12 cellular contexts compared by ENCODE assay signal in the genomic region with DNA sequence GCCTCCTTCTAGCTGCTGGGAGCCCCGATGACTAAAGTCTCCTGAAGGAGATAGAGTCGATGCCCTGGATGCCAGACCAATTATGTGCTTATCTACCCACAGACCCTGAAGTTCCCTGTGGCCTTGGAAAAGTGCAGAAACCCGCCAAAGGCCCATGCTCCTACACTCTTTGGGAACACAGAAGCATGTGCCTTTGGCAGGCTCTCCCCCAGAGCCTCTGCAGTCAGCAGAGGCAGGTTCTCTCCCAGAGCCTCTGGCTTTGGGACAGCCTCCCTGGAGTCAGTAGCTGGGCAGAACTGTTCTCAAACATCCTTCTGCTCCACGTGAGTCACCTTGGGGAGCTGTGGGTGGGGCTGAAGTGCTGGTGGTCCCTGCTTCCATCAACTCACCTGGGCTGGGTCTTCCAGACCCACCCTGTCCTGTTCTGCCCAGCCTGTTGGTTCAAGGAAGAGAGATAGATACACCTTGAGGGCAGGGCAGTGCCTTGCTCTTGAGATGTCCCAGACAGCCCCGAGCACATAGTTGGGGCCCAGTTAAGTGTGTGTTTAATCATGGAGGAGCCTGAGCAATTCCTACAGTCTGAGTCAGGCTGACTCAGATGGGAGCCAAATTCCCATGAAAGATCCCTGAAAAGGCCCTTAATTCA. TPM values are rescaled to one million over a fixed set of nuclear protein-coding genes. Genes with fewer than 3 reads are reported as not detected.
DNase-seq lines count a peak whose midpoint lies in the region; ATAC-seq, FAIRE-seq and TF ChIP-seq lines count a peak whose summit lies in the region.
"Had no signal": no experiment of that assay in that cellular context is flagged by ENCODE, and none has a peak within 500 bp of the region (broad histone marks: within the 10 kb centered on the region; RNA-seq: fewer than 3 reads in every experiment).

No MANE protein-coding gene starts in this region.

- H2AFZ ChIP-seq in HCT116 (ENCODE audit: low read depth, low read length, poor library complexity, severe bottlenecking) (no peak overlapping the region), neural progenitor cell (replicated peaks) (no peak overlapping the region)

- H3K79me2 ChIP-seq in HCT116 (ENCODE audit: insufficient read depth, low read length) (peaks cover 17% of the 10 kb centered on the region), neural progenitor cell (ENCODE audit: low read depth) (peaks cover 15% of the 10 kb centered on the region)

- peak overlapping the region; percentile 49 for H3K9ac ChIP-seq in HCT116 (ENCODE audit: low read length)
- no peak overlapping the region for H3K9ac ChIP-seq in neural progenitor cell

- H3K9me3 ChIP-seq in HCT116 (ENCODE audit: control insufficient read depth in 1 of 2, insufficient read depth in 1 of 2, low read depth in 1 of 2, low read length in 2 of 2) (no peaks in the 10 kb centered on the region), small intestine (ENCODE audit: control insufficient read depth, low read depth) (no peaks in the 10 kb centered on the region), neural progenitor cell (ENCODE audit: low read depth) (no peaks in the 10 kb centered on the region)
- H3K9me3 ChIP-seq: uterus had no signal

- H3K36me3 Mint-ChIP-seq in activated T-helper 17 cell treated with anti-CD3 and anti-CD28 coated beads, Interleukin-2, amount 50 U/mL, for 72 hours (ENCODE audit: low read depth) = peaks cover 6% of the 10 kb centered on the region
- no peaks in the 10 kb centered on the region for H3K36me3 Mint-ChIP-seq in neural progenitor cell

- H3K27ac ChIP-seq in HCT116 (ENCODE audit: low read depth, low read length) (peak overlapping the region; percentile 42; the same call in 1 of the 2 replicates), small intestine (ENCODE audit: low read depth in 1 of 2, low read length in 1 of 2) (peak overlapping the region; percentile 53 to 85), neural progenitor cell (no peak overlapping the region)

- H3K4me1 ChIP-seq in HCT116 (ENCODE audit: control insufficient read depth in 1 of 2, insufficient read depth in 2 of 2, low read length in 2 of 2) (peaks cover 19 to 51% of the 10 kb centered on the region in 2 experiments), small intestine (ENCODE audit: control insufficient read depth in 2 of 2, insufficient read depth in 1 of 2, low read depth in 1 of 2, low read length in 1 of 2) (peaks cover 5 to 6% of the 10 kb centered on the region in 2 donors), neural progenitor cell (peaks cover 13% of the 10 kb centered on the region)
- H3K4me1 ChIP-seq: uterus had no signal

- no peak; the same call in 1 of the 2 replicates for ATAC-seq in HCT116
- ATAC-seq in activated T-helper 17 cell treated with anti-CD3 and anti-CD28 coated beads, Interleukin-2, amount 50 U/mL, for 72 hours (replicated peaks) = no peak

- peak overlapping the region; percentile 70 for H3K4me2 ChIP-seq in HCT116 (ENCODE audit: low read length)
- no peak overlapping the region for H3K4me2 ChIP-seq in neural progenitor cell

- no peak overlapping the region for H3K4me3 Mint-ChIP-seq in activated T-helper 17 cell treated with anti-CD3 and anti-CD28 coated beads, Interleukin-2, amount 50 U/mL, for 72 hours
- H3K4me3 Mint-ChIP-seq in neural progenitor cell = no peak overlapping the region

- H3F3A ChIP-seq in neural progenitor cell (ENCODE audit: low read depth) = peaks cover 8% of the 10 kb centered on the region

- peaks cover 12% of the 10 kb centered on the region for H3K4me1 Mint-ChIP-seq in activated T-helper 17 cell treated with anti-CD3 and anti-CD28 coated beads, Interleukin-2, amount 50 U/mL, for 72 hours
- H3K4me1 Mint-ChIP-seq in neural progenitor cell = peaks cover 19% of the 10 kb centered on the region

- TF ChIP-seq RAD21 in HCT116 (IDR thresholded peaks at IDR 0.05; ENCODE audit: low read depth) = no peak

- BruUV-seq in HCT116 (replicated peaks; lab: Mats Ljungman, UMichigan) = no TSS peak

- H3K27ac Mint-ChIP-seq in activated T-helper 17 cell treated with anti-CD3 and anti-CD28 coated beads, Interleukin-2, amount 50 U/mL, for 72 hours = peak overlapping the region; percentile 46
- no peak overlapping the region for H3K27ac Mint-ChIP-seq in neural progenitor cell

- CTCF ChIA-PET in HCT116 (lab: Charles Lee) = interaction anchor here (0.7 to 2.6 kb wide), 6 partner anchors 9 to 127 kb away, joined by 3 to 19 read pairs (median 4); a partner anchor contains a TSS

- POLR2A ChIA-PET in HCT116 (lab: Charles Lee) = interaction anchor here (1.6 to 2.5 kb wide), 2 partner anchors 26 to 72 kb away, joined by 6 to 8 read pairs; a partner anchor contains a TSS

- DNase-seq in HCT116 (ENCODE audit: low read depth, low spot score) (peak; percentile 53), fibroblast of the conjunctiva (ENCODE audit: low read depth) (peak; percentile 26), small intestine (peak; percentile 76), neural progenitor cell (ENCODE audit: low spot score) (no peak), HUDEP-2 (lab: John Stamatoyannopoulos, UW; ENCODE audit: unreplicated experiment in 76 of 76) (no peak)
- no peak for DNase-seq in activated CD4-positive, alpha-beta T cell treated with anti-CD3 and anti-CD28 coated beads, Interleukin-2, amount 50 U/mL, for 48 hours
- DNase-seq in stimulated activated naive CD4-positive, alpha-beta T cell (lab: John Stamatoyannopoulos, UW) = no peak
- DNase-seq: DND-41, NCI-H187 had no signal

- TF ChIP-seq CTCF in HCT116 (IDR thresholded peaks at IDR 0.05 in 2 of 3, conservative IDR thresholded peaks at IDR 0.05 in 1 of 3; ENCODE audit: borderline replicate concordance in 1 of 3, insufficient read depth in 1 of 3, low read depth in 2 of 3, low read length in 2 of 3) = no peak
- no peak for TF ChIP-seq CTCF in neural progenitor cell (IDR thresholded peaks at IDR 0.05)

- peak overlapping the region in 1 of 2 experiments; percentile 34; a peak in 2 of 4 replicates for H3K4me3 ChIP-seq in HCT116 (replicated peaks in 1 of 2; ENCODE audit: low read depth in 1 of 2, low read length in 2 of 2)
- H3K4me3 ChIP-seq in small intestine (ENCODE audit: low read depth in 1 of 2, low read length in 2 of 2) = no peak overlapping the region
- no peak overlapping the region for H3K4me3 ChIP-seq in neural progenitor cell
- H3K4me3 ChIP-seq: uterus had no signal

- H3K27me3 Mint-ChIP-seq in activated T-helper 17 cell treated with anti-CD3 and anti-CD28 coated beads, Interleukin-2, amount 50 U/mL, for 72 hours = no peaks in the 10 kb centered on the region
- peaks cover 2% of the 10 kb centered on the region for H3K27me3 Mint-ChIP-seq in neural progenitor cell (ENCODE audit: insufficient read depth, low read depth)

- no peak for FAIRE-seq in small intestine (lab: Jason Lieb, UNC)

- H3K27me3 ChIP-seq in HCT116 (ENCODE audit: insufficient read depth, low read length) (no peaks in the 10 kb centered on the region), small intestine (ENCODE audit: control insufficient read depth in 2 of 2, insufficient read depth in 2 of 2, low read length in 2 of 2) (no peaks in the 10 kb centered on the region), neural progenitor cell (no peaks in the 10 kb centered on the region)
- H3K27me3 ChIP-seq: uterus had no signal

- no peaks in the 10 kb centered on the region for H3K9me3 Mint-ChIP-seq in activated T-helper 17 cell treated with anti-CD3 and anti-CD28 coated beads, Interleukin-2, amount 50 U/mL, for 72 hours
- no peaks in the 10 kb centered on the region for H3K9me3 Mint-ChIP-seq in neural progenitor cell

- H3K36me3 ChIP-seq in HCT116 (ENCODE audit: control insufficient read depth in 1 of 2, insufficient read depth in 2 of 2, low read length in 2 of 2) = no peaks in the 10 kb centered on the region
- H3K36me3 ChIP-seq in small intestine (ENCODE audit: control insufficient read depth in 2 of 2, insufficient read depth in 2 of 2, low read length in 2 of 2) = no peaks in the 10 kb centered on the region
- no peaks in the 10 kb centered on the region for H3K36me3 ChIP-seq in neural progenitor cell
- H3K36me3 ChIP-seq: uterus had no signal

- TF ChIP-seq POLR2A in HCT116 (IDR thresholded peaks at IDR 0.05; ENCODE audit: borderline replicate concordance, extremely low read depth, insufficient read depth, insufficient read length) = no peak

- intact Hi-C loops in HCT116 (cut with micrococcal nuclease) = no loop called here

- no peaks in the 10 kb centered on the region for H4K20me1 ChIP-seq in HCT116 (ENCODE audit: insufficient read depth)
- H4K20me1 ChIP-seq in neural progenitor cell (ENCODE audit: low read depth) = no peaks in the 10 kb centered on the region

- 11 to 37% (median 21%) methylated on average over 4 to 5 of the region's 5 CpGs for WGBS in small intestine, 3 donors

- RAD21 ChIA-PET in HCT116 (lab: Charles Lee; ENCODE audit: low non-redundant PET in 1 of 2, low total read pairs in 2 of 2, uncharacterized antibody in 2 of 2, unreplicated experiment in 2 of 2) = no interaction called here

- H3K9me2 ChIP-seq in HCT116 (ENCODE audit: insufficient read depth) = no peaks in the 10 kb centered on the region

TF ChIP-seq in HCT116, 20 proteins besides CTCF, POLR2A, EP300 and RAD21 (continues in another document):
- peak; percentile 35 for TF ChIP-seq YY1 (IDR thresholded peaks at IDR 0.05; ENCODE audit: extremely low read depth, insufficient replicate concordance, low read depth, low read length)
- TF ChIP-seq, protein P1, sequence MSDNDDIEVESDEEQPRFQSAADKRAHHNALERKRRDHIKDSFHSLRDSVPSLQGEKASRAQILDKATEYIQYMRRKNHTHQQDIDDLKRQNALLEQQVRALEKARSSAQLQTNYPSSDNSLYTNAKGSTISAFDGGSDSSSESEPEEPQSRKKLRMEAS (IDR thresholded peaks at IDR 0.05) = peak; percentile 44; the same call in 1 of the 2 replicates
- TF ChIP-seq, protein P2, sequence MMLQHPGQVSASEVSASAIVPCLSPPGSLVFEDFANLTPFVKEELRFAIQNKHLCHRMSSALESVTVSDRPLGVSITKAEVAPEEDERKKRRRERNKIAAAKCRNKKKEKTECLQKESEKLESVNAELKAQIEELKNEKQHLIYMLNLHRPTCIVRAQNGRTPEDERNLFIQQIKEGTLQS (IDR thresholded peaks at IDR 0.05) = no peak

RNA-seq across cellular contexts. Expression of a gene that starts 3.2 kb away (rescaled TPM):
- total RNA-seq in HCT116 (2021; ENCODE audit: unreplicated experiment) = 255 TPM
- polyA plus RNA-seq in HCT116 (2012) = 315 and 319 TPM in 2 replicates
- total RNA-seq in activated T-helper 17 cell treated with anti-CD3 and anti-CD28 coated beads, Interleukin-2, amount 50 U/mL, for 72 hours = 100 to 1,000 TPM; 139 to 216 TPM
- 100 to 1,000 TPM; 169 to 721 (median 554) TPM for polyA plus RNA-seq in small intestine
- 104 and 168 TPM in 2 replicates for total RNA-seq in neural progenitor cell (ENCODE audit: low replicate concordance)

RNA-seq across cellular contexts. Expression of a gene that starts 10.0 kb away (rescaled TPM):
- 0.34 TPM for total RNA-seq in HCT116 (2021; ENCODE audit: unreplicated experiment)
- 0.84 and 0.99 TPM in 2 replicates for polyA plus RNA-seq in HCT116 (2012)
- total RNA-seq in activated T-helper 17 cell treated with anti-CD3 and anti-CD28 coated beads, Interleukin-2, amount 50 U/mL, for 72 hours = not detected
- polyA plus RNA-seq in small intestine = 100 to 1,000 TPM; 182 to 388 (median 371) TPM
- not detected in 2 replicates for total RNA-seq in neural progenitor cell (ENCODE audit: low replicate concordance)
- total RNA-seq: OCI-LY7 had no signal

RNA-seq across cellular contexts. Expression of a gene that starts 26.4 kb away (rescaled TPM):
- 74.9 TPM for total RNA-seq in HCT116 (2021; ENCODE audit: unreplicated experiment)
- polyA plus RNA-seq in HCT116 (2012) = 34.5 and 36.3 TPM in 2 replicates
- total RNA-seq in activated T-helper 17 cell treated with anti-CD3 and anti-CD28 coated beads, Interleukin-2, amount 50 U/mL, for 72 hours = 10 to 100 TPM; 18.0 to 33.7 TPM
- polyA plus RNA-seq in small intestine = 10 to 100 TPM; 10.8 to 20.8 (median 17.4) TPM
- 8.0 and 9.1 TPM in 2 replicates for total RNA-seq in neural progenitor cell (ENCODE audit: low replicate concordance)

Comparison
In these comparisons a context has a peak if more than half of its experiments do, and no peak if none do; other contexts are left out.
1. DNase-seq: peak in HCT116 (single experiment), fibroblast of the conjunctiva (single experiment) and small intestine (single experiment); none in activated CD4-positive, alpha-beta T cell treated with anti-CD3 and anti-CD28 coated beads, Interleukin-2, amount 50 U/mL, for 48 hours (0 of 2), neural progenitor cell (single experiment), stimulated activated naive CD4-positive, alpha-beta T cell (0 of 6) and HUDEP-2 (0 of 76).